19 cellular contexts compared by ENCODE assay signal in genomic region chr1:45400049-45400448, GRCh38. TPM values are rescaled to one million over a fixed set of nuclear protein-coding genes. Genes with fewer than 3 reads are reported as not detected.
DNase-seq lines count a peak whose midpoint lies in the region; ATAC-seq and TF ChIP-seq lines count a peak whose summit lies in the region.
"Had no signal": no experiment of that assay in that cellular context is flagged by ENCODE, and none has a peak within 500 bp of the region (broad histone marks: within the 10 kb centered on the region; RNA-seq: fewer than 3 reads in every experiment).

No MANE protein-coding gene starts in this region.

- H3K27ac Mint-ChIP-seq in endodermal cell = peak overlapping the region; percentile 17

- no peaks in the 10 kb centered on the region for H3K27me3 Mint-ChIP-seq in endodermal cell (ENCODE audit: insufficient read depth)

- no peak for DNase-seq in cardiac muscle cell (ENCODE audit: low read depth in 1 of 2, low spot score in 1 of 2)
- DNase-seq in left ventricle myocardium superior = no peak
- DNase-seq in endodermal cell = peak; percentile 61
- DNase-seq in left kidney (ENCODE audit: low read depth, low spot score) = peak; percentile 10
- DNase-seq in G401 (ENCODE audit: low spot score) = no peak
- no peak for DNase-seq in foreskin keratinocyte
- DNase-seq: DMS 273 treated with DMSO at 0.1 percent for 48 hours, Karpas-422, MM.1S, NCI-H1105, NCI-H1694 treated with DMSO at 0.1 percent for 48 hours, NCI-H446, Peyer's patch, Right ventricle myocardium superior, SK-N-SH had no signal

- H3K9ac ChIP-seq in endodermal cell (ENCODE audit: extremely low read depth, low read length, poor library complexity, severe bottlenecking) = no peak overlapping the region
- H3K9ac ChIP-seq: BLaER1 treated with 17β-estradiol and CSF1 and Interleukin-3, amounts not matched to agents 10 nM and 100 nM; SK-N-SH had no signal

- no peaks in the 10 kb centered on the region for H3K9me3 ChIP-seq in cardiac muscle cell (ENCODE audit: low read depth)
- no peaks in the 10 kb centered on the region for H3K9me3 ChIP-seq in endodermal cell (ENCODE audit: control insufficient read depth, low read length)
- H3K9me3 ChIP-seq: BLaER1 treated with 17β-estradiol and CSF1 and Interleukin-3, amounts not matched to agents 10 nM and 100 nM; Peyer's patch; SK-N-SH had no signal

- ATAC-seq in left ventricle myocardium superior (no peak), HG03469 (IDR thresholded peaks at IDR 0.05; ENCODE audit: unreplicated experiment) (no peak), GM21515 (IDR thresholded peaks at IDR 0.05; ENCODE audit: unreplicated experiment) (no peak), foreskin keratinocyte (no peak)

- no peaks in the 10 kb centered on the region for H3K36me3 Mint-ChIP-seq in endodermal cell (ENCODE audit: low read depth)

- no peaks in the 10 kb centered on the region for H3K9me3 Mint-ChIP-seq in endodermal cell

- intact Hi-C loops in left ventricle myocardium superior (cut with micrococcal nuclease) = no loop called here

- H3K4me1 Mint-ChIP-seq in endodermal cell = peaks cover 7% of the 10 kb centered on the region

- H3K27me3 ChIP-seq in cardiac muscle cell (no peaks in the 10 kb centered on the region), endodermal cell (ENCODE audit: control insufficient read depth, insufficient read depth, low read length, poor library complexity, severe bottlenecking) (no peaks in the 10 kb centered on the region), foreskin keratinocyte (no peaks in the 10 kb centered on the region)
- H3K27me3 ChIP-seq: BLaER1 treated with 17β-estradiol and CSF1 and Interleukin-3, amounts not matched to agents 10 nM and 100 nM; Peyer's patch had no signal

- H3K4me3 Mint-ChIP-seq in endodermal cell = no peak overlapping the region

- H3K4me1 ChIP-seq in cardiac muscle cell (ENCODE audit: low read depth) (no peaks in the 10 kb centered on the region), endodermal cell (ENCODE audit: control insufficient read depth, insufficient read depth, low read length) (no peaks in the 10 kb centered on the region), foreskin keratinocyte (peaks cover 4% of the 10 kb centered on the region)
- H3K4me1 ChIP-seq: Peyer's patch had no signal

- H3K27ac ChIP-seq in cardiac muscle cell (peak overlapping the region; percentile 39), endodermal cell (ENCODE audit: low read depth, low read length) (peak overlapping the region; percentile 24), foreskin keratinocyte (no peak overlapping the region)
- H3K27ac ChIP-seq: 22Rv1; BLaER1 treated with 17β-estradiol and CSF1 and Interleukin-3, amounts not matched to agents 10 nM and 100 nM; Peyer's patch had no signal

- in situ Hi-C loops in G401 (cut with HindIII; ENCODE audit: low sequenced_read_pairs) = no loop called here

- no peak for TF ChIP-seq CTCF in cardiac muscle cell (IDR thresholded peaks at IDR 0.05; ENCODE audit: low read depth, low read length)
- TF ChIP-seq CTCF in endodermal cell (conservative IDR thresholded peaks at IDR 0.05) = no peak
- TF ChIP-seq CTCF in foreskin keratinocyte (conservative IDR thresholded peaks at IDR 0.05) = no peak

- H3K4me3 ChIP-seq in cardiac muscle cell (no peak overlapping the region), endodermal cell (ENCODE audit: low read length) (no peak overlapping the region)
- H3K4me3 ChIP-seq: BLaER1 treated with 17β-estradiol and CSF1 and Interleukin-3, amounts not matched to agents 10 nM and 100 nM; Peyer's patch had no signal

- 64 to 71% methylated on average over 1 to 3 of the region's 3 CpGs for WGBS in endodermal cell (ENCODE audit: insufficient coverage in 1 of 2, insufficient read length in 1 of 2), 2 experiments

- no peaks in the 10 kb centered on the region for H3K36me3 ChIP-seq in cardiac muscle cell
- no peaks in the 10 kb centered on the region for H3K36me3 ChIP-seq in endodermal cell (ENCODE audit: control insufficient read depth, insufficient read depth, low read length)
- H3K36me3 ChIP-seq: BLaER1 treated with 17β-estradiol and CSF1 and Interleukin-3, amounts not matched to agents 10 nM and 100 nM; Peyer's patch had no signal

RNA-seq across cellular contexts. Expression of gene MUTYH, which starts 59.8 kb away (rescaled TPM):
- total RNA-seq in cardiac muscle cell (25.8 and 35.6 TPM in 2 replicates), left ventricle myocardium superior (7.7 TPM), endodermal cell (10 to 100 TPM; 60.5 to 60.9 TPM), foreskin keratinocyte (18.3 and 22.0 TPM in 2 replicates)
- polyA plus RNA-seq in cardiac muscle cell (27.1 and 31.0 TPM in 2 replicates), foreskin keratinocyte (19.7 and 21.4 TPM in 2 replicates)
- polyA plus RNA-seq in endodermal cell (2013, experiment 1 of 2) = 51.0 TPM
- 38.1 TPM for polyA plus RNA-seq in endodermal cell (2013, experiment 2 of 2)
- total RNA-seq in G401 (2014; rRNA removed; shearing (Covaris generic)) = 20.7 and 29.5 TPM in 2 replicates

Comparison
In these comparisons a context has a peak if more than half of its experiments do, and no peak if none do; other contexts are left out.
1. DNase-seq: peak in endodermal cell (single experiment) and left kidney (single experiment); none in cardiac muscle cell (0 of 2), left ventricle myocardium superior (single experiment), G401 (single experiment) and foreskin keratinocyte (0 of 2).